Comparison of ENCODE assay signal across 29 cellular contexts in genomic region chr1:166261511-166261910, GRCh38.
DNase-seq lines count a peak whose midpoint lies in the region; ATAC-seq and TF ChIP-seq lines count a peak whose summit lies in the region.
"Had no signal": no experiment of that assay in that cellular context is flagged by ENCODE, and none has a peak within 500 bp of the region (broad histone marks: within the 10 kb centered on the region; RNA-seq: fewer than 3 reads in every experiment).

No MANE protein-coding gene starts in this region.

- no peak for TF ChIP-seq POLR2A in right lobe of liver (IDR thresholded peaks at IDR 0.05)

- no peak for TF ChIP-seq CTCF in right lobe of liver (IDR thresholded peaks at IDR 0.05)

- intact Hi-C loops in head of caudate nucleus (cut with DNase I): no loop called here
- intact Hi-C loops in right lobe of liver (cut with DNase I): no loop called here

- ATAC-seq in HG02610 (IDR thresholded peaks at IDR 0.05; ENCODE audit: unreplicated experiment): no peak
- ATAC-seq in right lobe of liver: no peak
- ATAC-seq: A549; CD8-positive, alpha-beta T cell had no signal

- H3K27ac ChIP-seq in right lobe of liver: no peak overlapping the region
- H3K27ac ChIP-seq: 22Rv1; A549; BLaER1; BLaER1 treated with 17β-estradiol and CSF1 and Interleukin-3, amounts not matched to agents 10 nM and 100 nM; C4-2B had no signal

- no peaks in the 10 kb centered on the region for H3K9me3 ChIP-seq in right lobe of liver
- H3K9me3 ChIP-seq: A549; BE2C; BLaER1; BLaER1 treated with 17β-estradiol and CSF1 and Interleukin-3, amounts not matched to agents 10 nM and 100 nM; Caco-2 had no signal

- no peaks in the 10 kb centered on the region for H3K27me3 ChIP-seq in right lobe of liver
- H3K27me3 ChIP-seq: BE2C; BLaER1; BLaER1 treated with 17β-estradiol and CSF1 and Interleukin-3, amounts not matched to agents 10 nM and 100 nM had no signal

- peak in 34 of 42 donors; percentile 8 to 83 (median 48) for DNase-seq in head of caudate nucleus
- peak; percentile 35 for DNase-seq in putamen (ENCODE audit: low spot score)
- no peak for DNase-seq in right lobe of liver
- DNase-seq: 8988T; ACHN; AML-193; BE2C; C1 segment of cervical spinal cord; Caco-2; Calu3; CD4-positive, alpha-beta memory T cell; CD4-positive, alpha-beta T cell; CD4-positive, CD25-positive, alpha-beta regulatory T cell; CD8-positive, alpha-beta memory T cell; CD8-positive, alpha-beta T cell; COR-L47; DMS 273 treated with DMSO at 0.1 percent for 48 hours; DMS153; DMS53; DMS79; DMS79 treated with DMSO at 0.1 percent for 48 hours; DND-41; EL had no signal

- H3K36me3 ChIP-seq in right lobe of liver: no peaks in the 10 kb centered on the region
- H3K36me3 ChIP-seq: BE2C; BLaER1; BLaER1 treated with 17β-estradiol and CSF1 and Interleukin-3, amounts not matched to agents 10 nM and 100 nM had no signal

- H3K4me1 ChIP-seq in right lobe of liver: no peaks in the 10 kb centered on the region
- H3K4me1 ChIP-seq: A549, BE2C, Caco-2 had no signal

- 54% methylated on average over 3 of the region's 3 CpGs for WGBS in right lobe of liver (ENCODE audit: insufficient coverage, low coverage, low lambda C conversion rate, missing lambda C conversion rate)

- no peak overlapping the region for H3K4me3 ChIP-seq in right lobe of liver
- H3K4me3 ChIP-seq: A549; BLaER1; BLaER1 treated with 17β-estradiol and CSF1 and Interleukin-3, amounts not matched to agents 10 nM and 100 nM had no signal

Comparison
In these comparisons a context has a peak if more than half of its experiments do, and no peak if none do; other contexts are left out.
1. DNase-seq: peak in head of caudate nucleus (34 of 42) and putamen (single experiment); none in right lobe of liver (0 of 3).